37 cellular contexts compared by ENCODE assay signal in the genomic region with DNA sequence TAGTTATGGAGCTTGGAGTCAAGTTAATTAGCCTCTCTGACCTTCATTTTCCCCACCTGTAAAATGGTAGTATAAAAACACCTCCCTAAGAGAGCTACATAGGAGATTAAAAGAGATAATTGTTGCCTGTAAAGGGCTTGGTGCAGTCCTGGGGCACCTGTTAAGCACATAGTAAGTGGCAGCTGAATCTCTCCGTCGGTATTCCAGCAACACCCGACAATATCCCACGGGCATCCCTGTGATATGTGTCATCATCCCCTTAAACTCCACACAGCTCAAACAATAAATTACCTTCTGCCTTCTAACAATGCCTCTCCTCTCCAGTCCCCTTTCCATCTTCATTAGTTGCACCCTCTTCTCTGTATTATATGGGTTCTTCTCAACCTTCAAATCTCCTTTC.
"Had no signal": no experiment of that assay in that cellular context is flagged by ENCODE, and none has a peak within 500 bp of the region (broad histone marks: within the 10 kb centered on the region; RNA-seq: fewer than 3 reads in every experiment).

No MANE protein-coding gene starts in this region.

- DNase-seq: activated effector memory CD4-positive, alpha-beta T cell treated with anti-CD3 and anti-CD28 coated beads, Interleukin-2, amount 50 U/mL, for 16 hours; activated effector memory CD4-positive, alpha-beta T cell treated with Interleukin-2 at 50 U/mL for 16 hours; activated gamma-delta T cell; activated gamma-delta T cell treated with Interleukin-2 at 50 U/mL for 16 hours; activated naive CD4-positive, alpha-beta T cell; activated naive CD4-positive, alpha-beta T cell treated with anti-CD3 and anti-CD28 coated beads for 36 hours; activated naive CD4-positive, alpha-beta T cell treated with anti-CD3 and anti-CD28 coated beads, Interleukin-2, amount 10 ng/mL, durations not matched to agents 7 days and 5 days; activated naive CD4-positive, alpha-beta T cell treated with anti-CD3 and anti-CD28 coated beads, Interleukin-2, amount 50 U/mL, for 16 hours; activated naive CD4-positive, alpha-beta T cell treated with Interleukin-2 at 50 U/mL for 16 hours; activated naive CD8-positive, alpha-beta T cell treated with anti-CD3 and anti-CD28 coated beads for 36 hours; activated naive CD8-positive, alpha-beta T cell treated with anti-CD3 and anti-CD28 coated beads, Interleukin-2, amount 10 ng/mL, durations not matched to agents 7 days and 5 days; activated naive CD8-positive, alpha-beta T cell treated with anti-CD3 and anti-CD28 coated beads, Interleukin-2, amount 50 U/mL, for 24 hours; activated T-cell treated with anti-CD3 and anti-CD28 coated beads, Interleukin-2, amount 50 U/mL, for 1 hour; activated T-cell treated with anti-CD3 and anti-CD28 coated beads, Interleukin-2, amount 50 U/mL, for 24 hours; activated T-cell treated with anti-CD3 and anti-CD28 coated beads, Interleukin-2, amount 50 U/mL, for 4 hours; activated T-cell treated with anti-CD3 and anti-CD28 coated beads, Interleukin-2, amount 50 U/mL, for 48 hours; activated T-cell treated with anti-CD3 and anti-CD28 coated beads, Interleukin-2, amount 50 U/mL, for 72 hours; adrenal gland; amniotic stem cell; amygdala; anterior cingulate cortex; aorta; body of pancreas; brain microvascular endothelial cell; central memory CD4-positive, alpha-beta T cell; cerebellar nuclear complex had no signal

- H3K4me1 ChIP-seq: adrenal gland, ascending aorta, body of pancreas, breast epithelium had no signal

- H3K9me3 Mint-ChIP-seq: activated naive CD4-positive, alpha-beta T cell treated with anti-CD3 and anti-CD28 coated beads for 36 hours; activated naive CD4-positive, alpha-beta T cell treated with anti-CD3 and anti-CD28 coated beads, Interleukin-2, amount 10 ng/mL, durations not matched to agents 7 days and 5 days; activated naive CD4-positive, alpha-beta T cell treated with anti-CD3 and anti-CD28 coated beads, Interleukin-2, amount 50 U/mL, for 24 hours; activated naive CD4-positive, alpha-beta T cell treated with anti-CD3 and anti-CD28 coated beads, Interleukin-2, amount 50 U/mL, for 72 hours; activated naive CD8-positive, alpha-beta T cell treated with anti-CD3 and anti-CD28 coated beads for 36 hours; activated naive CD8-positive, alpha-beta T cell treated with anti-CD3 and anti-CD28 coated beads, Interleukin-2, amount 10 ng/mL, durations not matched to agents 7 days and 5 days; activated naive CD8-positive, alpha-beta T cell treated with anti-CD3 and anti-CD28 coated beads, Interleukin-2, amount 50 U/mL, for 24 hours; activated T-cell treated with anti-CD3 and anti-CD28 coated beads, Interleukin-2, amount 50 U/mL, for 24 hours; activated T-cell treated with anti-CD3 and anti-CD28 coated beads, Interleukin-2, amount 50 U/mL, for 4 hours; activated T-cell treated with anti-CD3 and anti-CD28 coated beads, Interleukin-2, amount 50 U/mL, for 72 hours; activated T-helper 1 cell treated with anti-CD3 and anti-CD28 coated beads, Interleukin-12 subunit alpha, Interleukin-12 subunit beta, Interleukin-2, Interleukin-4 antibody, amounts not matched to agents 30 ng/mL and 10 ng/mL and 1 ng/mL, durations not matched to agents 14 hours and 24 hours and 36 hours; activated T-helper 17 cell treated with anti-CD3 and anti-CD28 coated beads, Interleukin-2, amount 50 U/mL, for 72 hours; activated T-helper 2 cell treated with anti-CD3 and anti-CD28 coated beads, Interferon-gamma antibody, Interleukin-2, Interleukin-4, amounts not matched to agents 10 μg/mL and 5 μg/mL and 100 μg/mL, durations not matched to agents 14 hours and 24 hours and 36 hours; brain; central memory CD8-positive, alpha-beta T cell had no signal

- H3K27me3 ChIP-seq: adrenal gland, ascending aorta, body of pancreas, brain microvascular endothelial cell, breast epithelium, cardiac muscle cell had no signal

- H3K27ac Mint-ChIP-seq: activated naive CD4-positive, alpha-beta T cell treated with anti-CD3 and anti-CD28 coated beads for 36 hours; activated naive CD4-positive, alpha-beta T cell treated with anti-CD3 and anti-CD28 coated beads, Interleukin-2, amount 10 ng/mL, durations not matched to agents 7 days and 5 days; activated naive CD4-positive, alpha-beta T cell treated with anti-CD3 and anti-CD28 coated beads, Interleukin-2, amount 50 U/mL, for 24 hours; activated naive CD4-positive, alpha-beta T cell treated with anti-CD3 and anti-CD28 coated beads, Interleukin-2, amount 50 U/mL, for 72 hours; activated naive CD8-positive, alpha-beta T cell; activated naive CD8-positive, alpha-beta T cell treated with anti-CD3 and anti-CD28 coated beads for 36 hours; activated naive CD8-positive, alpha-beta T cell treated with anti-CD3 and anti-CD28 coated beads, Interleukin-2, amount 10 ng/mL, durations not matched to agents 7 days and 5 days; activated naive CD8-positive, alpha-beta T cell treated with anti-CD3 and anti-CD28 coated beads, Interleukin-2, amount 50 U/mL, for 24 hours; activated T-cell treated with anti-CD3 and anti-CD28 coated beads, Interleukin-2, amount 50 U/mL, for 24 hours; activated T-cell treated with anti-CD3 and anti-CD28 coated beads, Interleukin-2, amount 50 U/mL, for 72 hours; activated T-helper 1 cell treated with anti-CD3 and anti-CD28 coated beads, Interleukin-12 subunit alpha, Interleukin-12 subunit beta, Interleukin-2, Interleukin-4 antibody, amounts not matched to agents 30 ng/mL and 10 ng/mL and 1 ng/mL, durations not matched to agents 14 hours and 24 hours and 36 hours; activated T-helper 17 cell treated with anti-CD3 and anti-CD28 coated beads, Interleukin-2, amount 50 U/mL, for 72 hours; activated T-helper 2 cell treated with anti-CD3 and anti-CD28 coated beads, Interferon-gamma antibody, Interleukin-2, Interleukin-4, amounts not matched to agents 10 μg/mL and 5 μg/mL and 100 μg/mL, durations not matched to agents 14 hours and 24 hours and 36 hours; brain had no signal

- H3K27ac ChIP-seq: adrenal gland, ascending aorta, body of pancreas, brain microvascular endothelial cell, breast epithelium, cardiac muscle cell had no signal

- H3K36me3 Mint-ChIP-seq: activated naive CD4-positive, alpha-beta T cell treated with anti-CD3 and anti-CD28 coated beads, Interleukin-2, amount 10 ng/mL, durations not matched to agents 7 days and 5 days; activated naive CD4-positive, alpha-beta T cell treated with anti-CD3 and anti-CD28 coated beads, Interleukin-2, amount 50 U/mL, for 24 hours; activated naive CD4-positive, alpha-beta T cell treated with anti-CD3 and anti-CD28 coated beads, Interleukin-2, amount 50 U/mL, for 72 hours; activated naive CD8-positive, alpha-beta T cell; activated naive CD8-positive, alpha-beta T cell treated with anti-CD3 and anti-CD28 coated beads for 36 hours; activated naive CD8-positive, alpha-beta T cell treated with anti-CD3 and anti-CD28 coated beads, Interleukin-2, amount 10 ng/mL, durations not matched to agents 7 days and 5 days had no signal

- H3K9me3 ChIP-seq: adrenal gland, ascending aorta, body of pancreas, breast epithelium had no signal

- H3K36me3 ChIP-seq: adrenal gland, ascending aorta, brain microvascular endothelial cell, breast epithelium, cardiac muscle cell had no signal

- H3K4me3 ChIP-seq: adrenal gland, ascending aorta, body of pancreas, breast epithelium, cardiac muscle cell had no signal

- H3K4me1 Mint-ChIP-seq: activated naive CD4-positive, alpha-beta T cell treated with anti-CD3 and anti-CD28 coated beads, Interleukin-2, amount 10 ng/mL, durations not matched to agents 7 days and 5 days; activated naive CD4-positive, alpha-beta T cell treated with anti-CD3 and anti-CD28 coated beads, Interleukin-2, amount 50 U/mL, for 24 hours; activated naive CD8-positive, alpha-beta T cell treated with anti-CD3 and anti-CD28 coated beads for 36 hours; activated naive CD8-positive, alpha-beta T cell treated with anti-CD3 and anti-CD28 coated beads, Interleukin-2, amount 10 ng/mL, durations not matched to agents 7 days and 5 days; activated naive CD8-positive, alpha-beta T cell treated with anti-CD3 and anti-CD28 coated beads, Interleukin-2, amount 50 U/mL, for 24 hours; activated T-helper 17 cell treated with anti-CD3 and anti-CD28 coated beads, Interleukin-2, amount 50 U/mL, for 72 hours; brain; central memory CD8-positive, alpha-beta T cell had no signal

- H3K27me3 Mint-ChIP-seq: activated naive CD4-positive, alpha-beta T cell treated with anti-CD3 and anti-CD28 coated beads, Interleukin-2, amount 10 ng/mL, durations not matched to agents 7 days and 5 days; brain had no signal

- H3K4me3 Mint-ChIP-seq: activated naive CD4-positive, alpha-beta T cell treated with anti-CD3 and anti-CD28 coated beads for 36 hours; activated naive CD4-positive, alpha-beta T cell treated with anti-CD3 and anti-CD28 coated beads, Interleukin-2, amount 10 ng/mL, durations not matched to agents 7 days and 5 days; activated naive CD4-positive, alpha-beta T cell treated with anti-CD3 and anti-CD28 coated beads, Interleukin-2, amount 50 U/mL, for 24 hours; activated naive CD8-positive, alpha-beta T cell; activated naive CD8-positive, alpha-beta T cell treated with anti-CD3 and anti-CD28 coated beads for 36 hours; activated naive CD8-positive, alpha-beta T cell treated with anti-CD3 and anti-CD28 coated beads, Interleukin-2, amount 10 ng/mL, durations not matched to agents 7 days and 5 days; activated naive CD8-positive, alpha-beta T cell treated with anti-CD3 and anti-CD28 coated beads, Interleukin-2, amount 50 U/mL, for 24 hours; activated T-cell treated with anti-CD3 and anti-CD28 coated beads, Interleukin-2, amount 50 U/mL, for 24 hours; activated T-cell treated with anti-CD3 and anti-CD28 coated beads, Interleukin-2, amount 50 U/mL, for 4 hours; activated T-cell treated with anti-CD3 and anti-CD28 coated beads, Interleukin-2, amount 50 U/mL, for 72 hours; activated T-helper 1 cell treated with anti-CD3 and anti-CD28 coated beads, Interleukin-12 subunit alpha, Interleukin-12 subunit beta, Interleukin-2, Interleukin-4 antibody, amounts not matched to agents 30 ng/mL and 10 ng/mL and 1 ng/mL, durations not matched to agents 14 hours and 24 hours and 36 hours; activated T-helper 17 cell treated with anti-CD3 and anti-CD28 coated beads, Interleukin-2, amount 50 U/mL, for 72 hours; brain; central memory CD8-positive, alpha-beta T cell had no signal
